In genomic region chr3:15859507-15860013, GRCh38 we compare ENCODE assay signal across 8 cellular contexts.
DNase-seq lines count a peak whose midpoint lies in the region; ATAC-seq and TF ChIP-seq lines count a peak whose summit lies in the region.

No MANE protein-coding gene starts in this region.

- no peaks in the 10 kb centered on the region for H3K9me3 Mint-ChIP-seq in activated T-helper 17 cell treated with anti-CD3 and anti-CD28 coated beads, Interleukin-2, amount 50 U/mL, for 72 hours
- H3K9me3 Mint-ChIP-seq in natural killer cell treated with Interleukin-12 subunit alpha and Interleukin-12 subunit beta and Interleukin-15 and Interleukin-18, amount 100 ng/mL, for 72 hours: no peaks in the 10 kb centered on the region

- peaks cover 41% of the 10 kb centered on the region for H3K4me1 ChIP-seq in DOHH2 (ENCODE audit: control insufficient read depth, low read length)

- H3K4me3 Mint-ChIP-seq in activated T-helper 17 cell treated with anti-CD3 and anti-CD28 coated beads, Interleukin-2, amount 50 U/mL, for 72 hours: peak overlapping the region; percentile 91
- H3K4me3 Mint-ChIP-seq in natural killer cell treated with Interleukin-12 subunit alpha and Interleukin-12 subunit beta and Interleukin-15 and Interleukin-18, amount 100 ng/mL, for 72 hours: peak overlapping the region; percentile 88

- H4K20me1 ChIP-seq in DOHH2 (ENCODE audit: control insufficient read depth, insufficient read depth, low read depth, low read length): 0 out of 2 replicates have a peak, but pooled peaks cover 4% of the 10 kb centered on the region

- peak; percentile 85 for ATAC-seq in GM21723 (IDR thresholded peaks at IDR 0.05; ENCODE audit: unreplicated experiment)
- ATAC-seq in activated T-helper 17 cell treated with anti-CD3 and anti-CD28 coated beads, Interleukin-2, amount 50 U/mL, for 72 hours (replicated peaks): peak; percentile 86
- peak; percentile 93 to 94 for ATAC-seq in natural killer cell treated with Interleukin-12 subunit alpha and Interleukin-12 subunit beta and Interleukin-15 and Interleukin-18, amount 100 ng/mL, for 72 hours

- H3K27me3 ChIP-seq in DOHH2 (ENCODE audit: control insufficient read depth, low read length): no peaks in the 10 kb centered on the region

- no peaks in the 10 kb centered on the region; the same call in 1 of the 2 replicates for H3F3A ChIP-seq in DOHH2 (ENCODE audit: control insufficient read depth, insufficient read depth)

- TF ChIP-seq CTCF in DOHH2 (IDR thresholded peaks at IDR 0.05; ENCODE audit: low read depth, low read length, poor library complexity, severe bottlenecking): no peak

- H3K9me2 ChIP-seq in DOHH2 (replicated peaks; ENCODE audit: control insufficient read depth, low read length): no peaks in the 10 kb centered on the region

- peaks cover 4% of the 10 kb centered on the region; the same call in 1 of the 2 replicates for H3K9me3 ChIP-seq in DOHH2 (ENCODE audit: control insufficient read depth, insufficient read depth, low read length)

- H3K27me3 Mint-ChIP-seq in activated T-helper 17 cell treated with anti-CD3 and anti-CD28 coated beads, Interleukin-2, amount 50 U/mL, for 72 hours: no peaks in the 10 kb centered on the region
- H3K27me3 Mint-ChIP-seq in natural killer cell treated with Interleukin-12 subunit alpha and Interleukin-12 subunit beta and Interleukin-15 and Interleukin-18, amount 100 ng/mL, for 72 hours: peaks cover 0 to under 1% of the 10 kb centered on the region in 2 donors

- peaks cover 4% of the 10 kb centered on the region for H3K36me3 Mint-ChIP-seq in activated T-helper 17 cell treated with anti-CD3 and anti-CD28 coated beads, Interleukin-2, amount 50 U/mL, for 72 hours (ENCODE audit: low read depth)
- no peaks in the 10 kb centered on the region for H3K36me3 Mint-ChIP-seq in natural killer cell treated with Interleukin-12 subunit alpha and Interleukin-12 subunit beta and Interleukin-15 and Interleukin-18, amount 100 ng/mL, for 72 hours

- in situ Hi-C loops in KBM-7 (cut with MboI; ENCODE audit: low pct_unique_long_range_greater_than_20kb, low sequenced_read_pairs): no loop called here

- peak overlapping the region; percentile 87 for H3K4me3 ChIP-seq in DOHH2 (ENCODE audit: low read length)

- peak overlapping the region; percentile 77; the same call in 1 of the 2 replicates for H3K4me2 ChIP-seq in DOHH2 (ENCODE audit: low read length)

- DNase-seq in KBM-7 (peak; percentile 91), RKO (ENCODE audit: low spot score) (peak; percentile 82), fibroblast of peridontal ligament (ENCODE audit: extremely low read depth) (peak; percentile 71)
- peak; percentile 88 for DNase-seq in natural killer cell treated with Interleukin-12 subunit alpha and Interleukin-12 subunit beta and Interleukin-15 and Interleukin-18, amount 100 ng/mL, for 72 hours (ENCODE audit: low spot score)
- DNase-seq in stimulated activated naive CD4-positive, alpha-beta T cell (lab: John Stamatoyannopoulos, UW): peak; percentile 60 to 74 (median 72)

- peaks cover 5% of the 10 kb centered on the region for H3K4me1 Mint-ChIP-seq in activated T-helper 17 cell treated with anti-CD3 and anti-CD28 coated beads, Interleukin-2, amount 50 U/mL, for 72 hours
- peaks cover 9 to 14% of the 10 kb centered on the region in 2 donors for H3K4me1 Mint-ChIP-seq in natural killer cell treated with Interleukin-12 subunit alpha and Interleukin-12 subunit beta and Interleukin-15 and Interleukin-18, amount 100 ng/mL, for 72 hours (ENCODE audit: low read depth in 2 of 2)

- H3K36me3 ChIP-seq in DOHH2 (ENCODE audit: control insufficient read depth, low read length): peaks cover 37% of the 10 kb centered on the region

- H3K79me2 ChIP-seq in DOHH2 (ENCODE audit: control insufficient read depth, low read length): peaks cover 80% of the 10 kb centered on the region

- H3K27ac ChIP-seq in DOHH2 (ENCODE audit: low read depth, low read length): peak overlapping the region; percentile 72

- peak overlapping the region; percentile 85 for H3K27ac Mint-ChIP-seq in activated T-helper 17 cell treated with anti-CD3 and anti-CD28 coated beads, Interleukin-2, amount 50 U/mL, for 72 hours
- peak overlapping the region; percentile 26 to 82 for H3K27ac Mint-ChIP-seq in natural killer cell treated with Interleukin-12 subunit alpha and Interleukin-12 subunit beta and Interleukin-15 and Interleukin-18, amount 100 ng/mL, for 72 hours

Comparison
In these comparisons a context has a peak if more than half of its experiments do, and no peak if none do; other contexts are left out.
1. Peak in every context shown above with its lines: DNase-seq, ATAC-seq, H3K4me3 ChIP-seq and H3K27ac ChIP-seq.